In the genomic region with DNA sequence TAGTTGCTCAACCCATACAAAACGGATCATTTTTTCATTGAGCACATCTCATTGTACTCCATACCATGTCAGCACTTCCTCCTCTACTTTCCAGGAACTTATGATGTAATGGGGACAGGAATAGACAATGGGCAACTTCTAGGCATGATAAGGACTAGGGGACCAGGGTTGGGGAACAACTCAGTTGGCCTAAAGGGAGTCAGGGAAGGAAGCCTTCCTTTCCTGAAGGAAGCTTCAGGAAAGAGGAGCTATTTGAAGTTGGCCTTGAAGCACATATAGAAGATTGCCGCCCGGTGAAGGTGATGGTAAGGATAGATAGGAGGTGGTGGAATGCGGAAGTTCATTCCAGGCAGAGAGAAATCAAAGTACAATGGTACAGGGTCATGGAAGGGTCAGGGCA, we compare ENCODE assay signal across 20 cellular contexts.
DNase-seq lines count a peak whose midpoint lies in the region; ATAC-seq and TF ChIP-seq lines count a peak whose summit lies in the region.
"Had no signal": no experiment of that assay in that cellular context is flagged by ENCODE, and none has a peak within 500 bp of the region (broad histone marks: within the 10 kb centered on the region; RNA-seq: fewer than 3 reads in every experiment).

No MANE protein-coding gene starts in this region.

- DNase-seq in HT-29 (ENCODE audit: low spot score) (peak; percentile 63), MV-4-11 (lab: John Stamatoyannopoulos, UW) (peak; percentile 91), epithelial cell of prostate (ENCODE audit: low read depth, low spot score) (peak; percentile 3), neural crest cell (ENCODE audit: low read depth, low spot score) (no peak)
- DNase-seq in activated CD8-positive, alpha-beta T cell treated with anti-CD3 and anti-CD28 coated beads for 36 hours, result no peak
- DNase-seq: AML-193; central memory CD4-positive, alpha-beta T cell; effector CD8-positive, alpha-beta T cell; hypothalamus; NCI-H2171; pancreas; stimulated activated CD4-positive, alpha-beta T cell treated with anti-CD3 and anti-CD28 coated beads, Interleukin-4, amount 100 ng/mL, for 4 hours; stimulated activated CD8-positive, alpha-beta memory T cell treated with anti-CD3 and anti-CD28 coated beads, Interleukin-4, amount 100 ng/mL, for 48 hours; T-helper 1 cell had no signal

- no peak overlapping the region for H3K4me3 Mint-ChIP-seq in neural crest cell
- H3K4me3 Mint-ChIP-seq in activated CD8-positive, alpha-beta T cell treated with anti-CD3 and anti-CD28 coated beads for 36 hours, result no peak overlapping the region
- H3K4me3 Mint-ChIP-seq: activated T-helper 17 cell treated with anti-CD3 and anti-CD28 coated beads, Interleukin-2, amount 50 U/mL, for 72 hours; WTC11 had no signal

- TF ChIP-seq CTCF in neural crest cell (conservative IDR thresholded peaks at IDR 0.05), result no peak
- TF ChIP-seq CTCF in activated CD8-positive, alpha-beta T cell treated with anti-CD3 and anti-CD28 coated beads for 36 hours (IDR thresholded peaks at IDR 0.05), result no peak

- no peak for ATAC-seq in activated CD8-positive, alpha-beta T cell treated with anti-CD3 and anti-CD28 coated beads for 36 hours
- ATAC-seq in HG03280 (IDR thresholded peaks at IDR 0.05; ENCODE audit: unreplicated experiment) (no peak), HG03521 (IDR thresholded peaks at IDR 0.05; ENCODE audit: unreplicated experiment) (no peak)
- ATAC-seq: activated T-helper 17 cell treated with anti-CD3 and anti-CD28 coated beads, Interleukin-2, amount 50 U/mL, for 72 hours; WTC11 had no signal

- H3K27me3 Mint-ChIP-seq in neural crest cell (ENCODE audit: low read depth), result no peaks in the 10 kb centered on the region
- no peaks in the 10 kb centered on the region for H3K27me3 Mint-ChIP-seq in activated CD8-positive, alpha-beta T cell treated with anti-CD3 and anti-CD28 coated beads for 36 hours
- H3K27me3 Mint-ChIP-seq: activated T-helper 17 cell treated with anti-CD3 and anti-CD28 coated beads, Interleukin-2, amount 50 U/mL, for 72 hours had no signal

- POLR2A ChIA-PET in activated CD8-positive, alpha-beta T cell treated with anti-CD3 and anti-CD28 coated beads for 36 hours (lab: Charles Lee), result no interaction called here

- H3K27ac ChIP-seq in epithelial cell of prostate, result no peak overlapping the region
- H3K27ac ChIP-seq: pancreas, skin epidermis, suprapubic skin had no signal

- intact Hi-C loops in activated CD8-positive, alpha-beta T cell treated with anti-CD3 and anti-CD28 coated beads for 36 hours (cut with micrococcal nuclease), result no loop called here

- peaks cover 5% of the 10 kb centered on the region for H3K9me3 Mint-ChIP-seq in neural crest cell
- no peaks in the 10 kb centered on the region for H3K9me3 Mint-ChIP-seq in activated CD8-positive, alpha-beta T cell treated with anti-CD3 and anti-CD28 coated beads for 36 hours
- H3K9me3 Mint-ChIP-seq: activated T-helper 17 cell treated with anti-CD3 and anti-CD28 coated beads, Interleukin-2, amount 50 U/mL, for 72 hours; WTC11 had no signal

- peaks cover under 1% of the 10 kb centered on the region for H3K4me1 Mint-ChIP-seq in neural crest cell
- H3K4me1 Mint-ChIP-seq in activated CD8-positive, alpha-beta T cell treated with anti-CD3 and anti-CD28 coated beads for 36 hours (ENCODE audit: low read depth), result no peaks in the 10 kb centered on the region
- H3K4me1 Mint-ChIP-seq: activated T-helper 17 cell treated with anti-CD3 and anti-CD28 coated beads, Interleukin-2, amount 50 U/mL, for 72 hours had no signal

- H3K36me3 Mint-ChIP-seq in neural crest cell (ENCODE audit: low read depth), result no peaks in the 10 kb centered on the region
- H3K36me3 Mint-ChIP-seq in activated CD8-positive, alpha-beta T cell treated with anti-CD3 and anti-CD28 coated beads for 36 hours (ENCODE audit: low read depth), result no peaks in the 10 kb centered on the region
- H3K36me3 Mint-ChIP-seq: WTC11 had no signal

- CTCF ChIA-PET in activated CD8-positive, alpha-beta T cell treated with anti-CD3 and anti-CD28 coated beads for 36 hours (lab: Charles Lee), result no interaction called here

- peak overlapping the region; percentile 1 for H3K27ac Mint-ChIP-seq in neural crest cell (ENCODE audit: unreplicated experiment)
- no peak overlapping the region for H3K27ac Mint-ChIP-seq in activated CD8-positive, alpha-beta T cell treated with anti-CD3 and anti-CD28 coated beads for 36 hours
- H3K27ac Mint-ChIP-seq: activated T-helper 17 cell treated with anti-CD3 and anti-CD28 coated beads, Interleukin-2, amount 50 U/mL, for 72 hours; WTC11 had no signal

Comparison
In these comparisons a context has a peak if more than half of its experiments do, and no peak if none do; other contexts are left out.
1. DNase-seq: peak in HT-29 (single experiment), MV-4-11 (single experiment) and epithelial cell of prostate (single experiment); none in neural crest cell (single experiment) and activated CD8-positive, alpha-beta T cell treated with anti-CD3 and anti-CD28 coated beads for 36 hours (single experiment).